In the genomic region with DNA sequence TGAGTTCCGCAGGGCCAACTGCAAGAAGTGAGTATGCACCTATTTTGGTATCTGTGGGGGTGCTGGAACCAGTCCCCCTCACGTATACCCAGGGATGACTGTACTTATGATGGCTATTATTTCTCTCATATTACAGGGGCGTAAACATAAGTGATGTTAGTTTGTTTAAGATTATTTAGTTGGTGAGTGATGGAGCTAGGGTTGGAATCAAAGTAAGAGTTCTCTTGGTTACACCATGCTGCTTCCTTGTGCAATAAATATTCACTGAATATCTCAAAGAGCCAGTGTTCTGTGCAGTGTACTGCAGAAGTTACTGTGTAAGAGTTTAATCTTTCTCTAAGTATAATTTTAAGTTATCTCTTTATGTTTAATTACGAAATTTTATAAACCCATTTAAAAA, we compare ENCODE assay signal across 18 cellular contexts. TPM values are rescaled to one million over a fixed set of nuclear protein-coding genes. Genes with fewer than 3 reads are reported as not detected.
"Had no signal": no experiment of that assay in that cellular context is flagged by ENCODE, and none has a peak within 500 bp of the region (broad histone marks: within the 10 kb centered on the region; RNA-seq: fewer than 3 reads in every experiment).

No MANE protein-coding gene starts in this region.

- H3K36me3 ChIP-seq: adrenal gland, brain microvascular endothelial cell, sigmoid colon, uterus had no signal

- ATAC-seq: activated T-helper 17 cell treated with anti-CD3 and anti-CD28 coated beads, Interleukin-2, amount 50 U/mL, for 72 hours; stimulated activated naive CD8-positive, alpha-beta T cell treated with anti-CD3 and anti-CD28 coated beads, Interleukin-15, amount 100 ng/mL, for 72 hours had no signal

- H3K4me3 ChIP-seq: adrenal gland, sigmoid colon, uterus had no signal

- DNase-seq: activated CD4-positive, alpha-beta T cell treated with anti-CD3 and anti-CD28 coated beads, Interleukin-2, amount 10 ng/mL, durations not matched to agents 7 days and 5 days; activated CD4-positive, CD25-positive, alpha-beta regulatory T cell; activated naive CD4-positive, alpha-beta T cell treated with anti-CD3 and anti-CD28 coated beads for 36 hours; activated T-cell treated with anti-CD3 and anti-CD28 coated beads for 4 hours; adrenal gland; brain microvascular endothelial cell; cerebellar nuclear complex; endodermal cell; hippocampal formation; sigmoid colon; stimulated activated CD4-positive, alpha-beta T cell treated with anti-CD3 and anti-CD28 coated beads, Interleukin-2, amount 100 ng/mL, for 48 hours; stimulated activated naive CD8-positive, alpha-beta T cell treated with anti-CD3 and anti-CD28 coated beads, Interleukin-15, amount 100 ng/mL, for 72 hours; uterus had no signal

- H3K9me3 ChIP-seq: adrenal gland, sigmoid colon, uterus had no signal

- H3K27ac ChIP-seq: adrenal gland, brain microvascular endothelial cell, uterus had no signal

- H3K4me3 Mint-ChIP-seq: activated CD4-positive, alpha-beta T cell treated with anti-CD3 and anti-CD28 coated beads, Interleukin-2, amount 10 ng/mL, durations not matched to agents 7 days and 5 days; activated naive CD4-positive, alpha-beta T cell treated with anti-CD3 and anti-CD28 coated beads for 36 hours; activated T-helper 17 cell treated with anti-CD3 and anti-CD28 coated beads, Interleukin-2, amount 50 U/mL, for 72 hours; endodermal cell; nephron; stimulated activated naive CD8-positive, alpha-beta T cell treated with anti-CD3 and anti-CD28 coated beads, Interleukin-15, amount 100 ng/mL, for 72 hours had no signal

- H3K27me3 Mint-ChIP-seq: activated CD4-positive, alpha-beta T cell treated with anti-CD3 and anti-CD28 coated beads, Interleukin-2, amount 10 ng/mL, durations not matched to agents 7 days and 5 days; activated T-helper 17 cell treated with anti-CD3 and anti-CD28 coated beads, Interleukin-2, amount 50 U/mL, for 72 hours; stimulated activated naive CD8-positive, alpha-beta T cell treated with anti-CD3 and anti-CD28 coated beads, Interleukin-15, amount 100 ng/mL, for 72 hours had no signal

- H3K4me1 Mint-ChIP-seq: activated T-helper 17 cell treated with anti-CD3 and anti-CD28 coated beads, Interleukin-2, amount 50 U/mL, for 72 hours; stimulated activated naive CD8-positive, alpha-beta T cell treated with anti-CD3 and anti-CD28 coated beads, Interleukin-15, amount 100 ng/mL, for 72 hours had no signal

- H3K9me3 Mint-ChIP-seq: activated CD4-positive, alpha-beta T cell treated with anti-CD3 and anti-CD28 coated beads, Interleukin-2, amount 10 ng/mL, durations not matched to agents 7 days and 5 days; activated T-helper 17 cell treated with anti-CD3 and anti-CD28 coated beads, Interleukin-2, amount 50 U/mL, for 72 hours; endodermal cell; nephron; stimulated activated naive CD8-positive, alpha-beta T cell treated with anti-CD3 and anti-CD28 coated beads, Interleukin-15, amount 100 ng/mL, for 72 hours had no signal

- H3K27ac Mint-ChIP-seq: activated CD4-positive, alpha-beta T cell treated with anti-CD3 and anti-CD28 coated beads, Interleukin-2, amount 10 ng/mL, durations not matched to agents 7 days and 5 days; activated naive CD4-positive, alpha-beta T cell treated with anti-CD3 and anti-CD28 coated beads for 36 hours; activated T-helper 17 cell treated with anti-CD3 and anti-CD28 coated beads, Interleukin-2, amount 50 U/mL, for 72 hours; stimulated activated naive CD8-positive, alpha-beta T cell treated with anti-CD3 and anti-CD28 coated beads, Interleukin-15, amount 100 ng/mL, for 72 hours had no signal

- H3K27me3 ChIP-seq: adrenal gland, brain microvascular endothelial cell, sigmoid colon, uterus had no signal

RNA-seq across cellular contexts. Expression of gene UTS2B, which starts 12.8 kb away (rescaled TPM):
- total RNA-seq: activated CD8-positive, alpha-beta memory T cell treated with anti-CD3 and anti-CD28 coated beads for 36 hours; activated naive CD4-positive, alpha-beta T cell treated with anti-CD3 and anti-CD28 coated beads for 36 hours; activated T-helper 17 cell treated with anti-CD3 and anti-CD28 coated beads, Interleukin-2, amount 50 U/mL, for 72 hours; dermis microvascular lymphatic vessel endothelial cell; T-helper 1 cell treated with Interleukin-12 subunit alpha and Interleukin-12 subunit beta and Interleukin-4 antibody, amounts not matched to agents 30 ng/mL and 1 ng/mL, for 36 hours had no signal
